In genomic region chr15:39448409-39448808, GRCh38 we compare ENCODE assay signal across 1 cellular context.
TF ChIP-seq lines count a peak whose summit lies in the region.

No MANE protein-coding gene starts in this region.

TF ChIP-seq in GM23338, 12 proteins besides CTCF, POLR2A, EP300 and RAD21 (continued from another document):
- TF ChIP-seq REST (IDR thresholded peaks at IDR 0.05; ENCODE audit: unreplicated experiment) = no peak
- TF ChIP-seq STAT1 (IDR thresholded peaks at IDR 0.05; ENCODE audit: unreplicated experiment) = no peak
- TF ChIP-seq ETS1 (IDR thresholded peaks at IDR 0.05) = no peak
- TF ChIP-seq CREB1 (CRISPR knock-in tag; IDR thresholded peaks at IDR 0.05; ENCODE audit: low read depth) = no peak
TF ChIP-seq in GM23338: peak in this region for 0.
